8 cellular contexts compared by ENCODE assay signal in genomic region chr6:684831-685636, GRCh38. TPM values are rescaled to one million over a fixed set of nuclear protein-coding genes. Genes with fewer than 3 reads are reported as not detected.
DNase-seq lines count a peak whose midpoint lies in the region; ATAC-seq and TF ChIP-seq lines count a peak whose summit lies in the region.

No MANE protein-coding gene starts in this region.

- H3K4me3 Mint-ChIP-seq in activated T-cell treated with anti-CD3 and anti-CD28 coated beads, Interleukin-2, amount 50 U/mL, for 4 hours, result peak overlapping the region; percentile 31
- H3K4me3 Mint-ChIP-seq in nephron, result peak overlapping the region in 1 of 3 experiments; percentile 34

- no peaks in the 10 kb centered on the region for H3K9me3 Mint-ChIP-seq in activated T-cell treated with anti-CD3 and anti-CD28 coated beads, Interleukin-2, amount 50 U/mL, for 4 hours
- no peaks in the 10 kb centered on the region for H3K9me3 Mint-ChIP-seq in nephron

- H3K27me3 Mint-ChIP-seq in activated T-cell treated with anti-CD3 and anti-CD28 coated beads, Interleukin-2, amount 50 U/mL, for 4 hours (ENCODE audit: low read depth), result no peaks in the 10 kb centered on the region
- H3K27me3 Mint-ChIP-seq in nephron (ENCODE audit: low read depth), result peaks cover 20% of the 10 kb centered on the region

- ATAC-seq in HG02981 (IDR thresholded peaks at IDR 0.05; ENCODE audit: unreplicated experiment), result peak; percentile 85
- peak; percentile 99 for ATAC-seq in activated T-cell treated with anti-CD3 and anti-CD28 coated beads, Interleukin-2, amount 50 U/mL, for 4 hours

- peaks cover 12% of the 10 kb centered on the region for H3K36me3 Mint-ChIP-seq in activated T-cell treated with anti-CD3 and anti-CD28 coated beads, Interleukin-2, amount 50 U/mL, for 4 hours (ENCODE audit: insufficient read depth)
- peaks cover 8% of the 10 kb centered on the region for H3K36me3 Mint-ChIP-seq in nephron (ENCODE audit: low read depth)

- no peak for TF ChIP-seq CTCF in nephron (IDR thresholded peaks at IDR 0.05; ENCODE audit: unreplicated experiment in 3 of 3)

- DNase-seq in activated CD4-positive, alpha-beta T cell treated with anti-CD3 and anti-CD28 coated beads for 48 hours, result peak; percentile 48
- no peak for DNase-seq in activated CD4-positive, alpha-beta T cell treated with anti-CD3 and anti-CD28 coated beads, Interleukin-2, amount 50 U/mL, for 4 hours
- no peak for DNase-seq in activated T-cell treated with anti-CD3 and anti-CD28 coated beads, Interleukin-2, amount 50 U/mL, for 4 hours
- no peak for DNase-seq in COR-L47 (lab: John Stamatoyannopoulos, UW)
- no peak for DNase-seq in NCI-H345 (lab: John Stamatoyannopoulos, UW)
- no peak for DNase-seq in NCI-H2227 (lab: John Stamatoyannopoulos, UW; ENCODE audit: unreplicated experiment)

- H3K27ac Mint-ChIP-seq in nephron, result peak overlapping the region in 2 of 3 experiments; percentile 15 to 39

- peaks cover 53% of the 10 kb centered on the region for H3K4me1 Mint-ChIP-seq in activated T-cell treated with anti-CD3 and anti-CD28 coated beads, Interleukin-2, amount 50 U/mL, for 4 hours (ENCODE audit: low read depth)
- peaks cover 36% of the 10 kb centered on the region for H3K4me1 Mint-ChIP-seq in nephron

RNA-seq across cellular contexts. Expression of gene EXOC2, which starts 7.9 kb away (rescaled TPM):
- total RNA-seq in activated T-cell treated with anti-CD3 and anti-CD28 coated beads, Interleukin-2, amount 50 U/mL, for 4 hours, result 10 to 100 TPM; 29.8 to 31.3 (median 30.0) TPM

RNA-seq across cellular contexts. Expression of gene HUS1B, which starts 28.1 kb away (rescaled TPM):
- total RNA-seq in activated T-cell treated with anti-CD3 and anti-CD28 coated beads, Interleukin-2, amount 50 U/mL, for 4 hours, result 1 to 10 TPM; 1.8 to 2.5 (median 2.2) TPM
